ENCODE assay signal across 19 cellular contexts in genomic region chr7:36300696-36301350, GRCh38.
DNase-seq lines count a peak whose midpoint lies in the region; ATAC-seq and TF ChIP-seq lines count a peak whose summit lies in the region.
"Had no signal": no experiment of that assay in that cellular context is flagged by ENCODE, and none has a peak within 500 bp of the region (broad histone marks: within the 10 kb centered on the region; RNA-seq: fewer than 3 reads in every experiment).

No MANE protein-coding gene starts in this region.

- ATAC-seq in heart right ventricle, result peak in 5 of 8 donors; percentile 7 to 33 (median 31)
- no peak for ATAC-seq in GM18909 (IDR thresholded peaks at IDR 0.05; ENCODE audit: poor library complexity, unreplicated experiment)
- no peak for ATAC-seq in HG03457 (IDR thresholded peaks at IDR 0.05; ENCODE audit: unreplicated experiment)
- ATAC-seq: body of pancreas had no signal

- WGBS in heart right ventricle, 2 donors, result 43 to 44% methylated on average over 9 of the region's 9 CpGs
- WGBS in trophoblast cell (ENCODE audit: extremely low coverage, insufficient coverage, insufficient read length), result no CpG with 5 or more reads among the region's 9 CpGs

- peak overlapping the region in 8 of 10 donors; percentile 25 to 85 (median 52) for H3K27ac ChIP-seq in heart right ventricle
- H3K27ac ChIP-seq in trophoblast cell (ENCODE audit: low read depth, low read length), result no peak overlapping the region
- H3K27ac ChIP-seq: hepatocyte, ovary had no signal

- H2AFZ ChIP-seq in trophoblast cell (ENCODE audit: insufficient read depth, low read length, poor library complexity), result no peak overlapping the region
- H2AFZ ChIP-seq: hepatocyte had no signal

- H4K91ac ChIP-seq in trophoblast cell (ENCODE audit: low read depth, low read length), result no peak overlapping the region

- H3K27me3 ChIP-seq in adipocyte (replicated peaks; ENCODE audit: control insufficient read depth, insufficient read depth, low read length), result no peaks in the 10 kb centered on the region
- H3K27me3 ChIP-seq in heart right ventricle, result no peaks in the 10 kb centered on the region
- no peaks in the 10 kb centered on the region for H3K27me3 ChIP-seq in trophoblast cell (ENCODE audit: insufficient read depth, low read length)
- H3K27me3 ChIP-seq: body of pancreas, hepatocyte, ovary had no signal

- no peak overlapping the region for H4K8ac ChIP-seq in trophoblast cell (ENCODE audit: low read depth, low read length)

- H3K18ac ChIP-seq in trophoblast cell (ENCODE audit: low read length), result no peak overlapping the region

- no peak overlapping the region for H4K12ac ChIP-seq in trophoblast cell (ENCODE audit: low read depth, low read length)

- H3K79me1 ChIP-seq in trophoblast cell (ENCODE audit: low read length), result no peaks in the 10 kb centered on the region

- no peak overlapping the region for H3K4me3 ChIP-seq in adipocyte (ENCODE audit: low read length)
- no peak overlapping the region for H3K4me3 ChIP-seq in heart right ventricle
- H3K4me3 ChIP-seq in trophoblast cell (ENCODE audit: low read depth, low read length), result peak overlapping the region; percentile 26
- H3K4me3 ChIP-seq: body of pancreas, hepatocyte, ovary had no signal

- H3K36me3 ChIP-seq in adipocyte (ENCODE audit: control insufficient read depth, insufficient read depth, low read length, severe bottlenecking) (peaks cover 26% of the 10 kb centered on the region), heart right ventricle (peaks cover 0 to 31% (median 6%) of the 10 kb centered on the region in 9 donors), trophoblast cell (ENCODE audit: control insufficient read depth in 1 of 2, insufficient read depth in 2 of 2, low read length in 2 of 2) (no peaks in the 10 kb centered on the region)
- H3K36me3 ChIP-seq: ovary had no signal

- intact Hi-C loops in heart right ventricle (cut with DNase I), result no loop called here

- no peak overlapping the region for H3K4me2 ChIP-seq in trophoblast cell (ENCODE audit: low read length)
- H3K4me2 ChIP-seq: hepatocyte had no signal

- H3K4ac ChIP-seq in trophoblast cell (ENCODE audit: low read depth, low read length), result no peak overlapping the region

- H2BK120ac ChIP-seq in trophoblast cell (ENCODE audit: insufficient read depth, low read length, poor library complexity), result no peak overlapping the region

- H3K9me3 ChIP-seq in adipocyte (ENCODE audit: control insufficient read depth, low read length) (no peaks in the 10 kb centered on the region), heart right ventricle (no peaks in the 10 kb centered on the region), trophoblast cell (ENCODE audit: insufficient read depth, low read depth, low read length) (peaks cover 3% of the 10 kb centered on the region)
- H3K9me3 ChIP-seq: body of pancreas, ovary had no signal

- H3K4me1 ChIP-seq in adipocyte (ENCODE audit: control insufficient read depth, insufficient read depth, low read length) (peaks cover 44% of the 10 kb centered on the region), heart right ventricle (peaks cover 22 to 72% (median 59%) of the 10 kb centered on the region in 9 donors), trophoblast cell (ENCODE audit: control insufficient read depth in 1 of 2, insufficient read depth in 2 of 2, low read length in 2 of 2) (peaks cover 0 to 5% of the 10 kb centered on the region in 2 experiments)

- no peak overlapping the region for H3K14ac ChIP-seq in trophoblast cell (ENCODE audit: low read length)

- DNase-seq in EL, result peak; percentile 32
- no peak for DNase-seq in adipocyte (ENCODE audit: low read depth)
- peak in 1 of 2 donors; percentile 57 for DNase-seq in heart right ventricle
- DNase-seq in trophoblast cell, result no peak
- DNase-seq in ACHN, result no peak
- DNase-seq in OCI-M1 (lab: John Stamatoyannopoulos, UW), result no peak
- DNase-seq: activated CD4-positive, alpha-beta T cell treated with anti-CD3 and anti-CD28 coated beads for 4 hours; activated naive CD4-positive, alpha-beta T cell treated with anti-CD3 and anti-CD28 coated beads, Interleukin-2, amount 10 ng/mL, durations not matched to agents 7 days and 5 days; body of pancreas; CD8-positive, alpha-beta memory T cell; kidney glomerular epithelial cell; NCI-H1436; NK-92 treated with Interleukin-12 subunit alpha and Interleukin-12 subunit beta, amount 100 ng/mL, for 24 hours; stimulated activated naive CD4-positive, alpha-beta T cell; T-helper 9 cell had no signal

- TF ChIP-seq CTCF in heart right ventricle (IDR thresholded peaks at IDR 0.05), result no peak

- H3K9ac ChIP-seq in adipocyte (ENCODE audit: low read length) (peak overlapping the region; percentile 6), trophoblast cell (ENCODE audit: low read length) (no peak overlapping the region)

- in situ Hi-C loops in ACHN (cut with HindIII; ENCODE audit: low pct_ligation_motif_present, low pct_unique_long_range_greater_than_20kb, low sequenced_read_pairs), result no loop called here

- H3K79me2 ChIP-seq in trophoblast cell (ENCODE audit: control insufficient read depth, insufficient read depth, low read length, poor library complexity), result no peaks in the 10 kb centered on the region
- H3K79me2 ChIP-seq: hepatocyte had no signal

- no peak overlapping the region for H2AK5ac ChIP-seq in trophoblast cell (ENCODE audit: low read length)

- no peak overlapping the region for H3K23ac ChIP-seq in trophoblast cell (ENCODE audit: low read length)

- H2BK12ac ChIP-seq in trophoblast cell (ENCODE audit: low read length), result no peak overlapping the region

- H2BK5ac ChIP-seq in trophoblast cell (ENCODE audit: low read depth, low read length, poor library complexity), result no peak overlapping the region

Comparison
In these comparisons a context has a peak if more than half of its experiments do, and no peak if none do; other contexts are left out.
1. ATAC-seq: peak in heart right ventricle (5 of 8); none in GM18909 (single experiment) and HG03457 (single experiment).